In genomic region chr5:70056289-70056934, GRCh38 we compare ENCODE assay signal across 6 cellular contexts. TPM values are rescaled to one million over a fixed set of nuclear protein-coding genes. Genes with fewer than 3 reads are reported as not detected.
DNase-seq lines count a peak whose midpoint lies in the region; ATAC-seq, FAIRE-seq and TF ChIP-seq lines count a peak whose summit lies in the region.
"Not testable (repeated sequence)": the region's sequence is repeated elsewhere in the genome, so short reads cannot be mapped to it uniquely, and the experiment has no call there.

No MANE protein-coding gene starts in this region.

- not testable (repeated sequence) for H3K4ac ChIP-seq in H1 (replicated peaks; ENCODE audit: insufficient read length, low read depth, low read length)

- not testable (repeated sequence) for H2BK20ac ChIP-seq in H1 (ENCODE audit: low read length)

- WGBS in H1 (ENCODE audit: extremely low coverage in 1 of 2, insufficient coverage in 1 of 2, insufficient read length in 1 of 2, insufficient replicate concordance in 2 of 2, low coverage in 1 of 2, low lambda C conversion rate in 2 of 2, missing lambda C conversion rate in 1 of 2), 2 experiments = no CpG with 5 or more reads among the region's 6 CpGs

- not testable (repeated sequence) for H3K27ac Mint-ChIP-seq in GM23338; WTC11; activated naive CD8-positive, alpha-beta T cell treated with anti-CD3 and anti-CD28 coated beads, Interleukin-2, amount 50 U/mL, for 24 hours

- POLR2A ChIA-PET in WTC11 (lab: Charles Lee); H1 (lab: Charles Lee; ENCODE audit: partially characterized antibody): not testable (repeated sequence)

- not testable (repeated sequence) for TF ChIP-seq RAD21 in H1 (IDR thresholded peaks at IDR 0.05 in 1 of 2, conservative IDR thresholded peaks at IDR 0.05 in 1 of 2; ENCODE audit: low read depth in 2 of 2, low read length in 2 of 2)

- H3K4me1 ChIP-seq in GM23338 (ENCODE audit: insufficient read depth); H1 (replicated peaks in 1 of 4; ENCODE audit: control insufficient read depth in 3 of 4, insufficient read depth in 4 of 4, low read length in 3 of 4): not testable (repeated sequence)

- not testable (repeated sequence) for H3K27ac ChIP-seq in GM23338 (ENCODE audit: low read depth); H1 (ENCODE audit: low read depth, low read length)

- not testable (repeated sequence) for H3K9me2 ChIP-seq in GM23338 (ENCODE audit: insufficient read depth)

- not testable (repeated sequence) for H4K8ac ChIP-seq in H1 (ENCODE audit: extremely low read depth, insufficient read depth, low read length)

- TF ChIP-seq EP300 in H1 (IDR thresholded peaks at IDR 0.05; ENCODE audit: borderline replicate concordance in 1 of 2, low read depth in 2 of 2, low read length in 2 of 2) = not testable (repeated sequence)

- not testable (repeated sequence) for H3K56ac ChIP-seq in H1 (replicated peaks; ENCODE audit: insufficient read length, low read depth, low read length)

- ATAC-seq in GM23338 (peak; percentile 89), WTC11 (peak; percentile 89), Right ventricle myocardium superior (ENCODE audit: poor library complexity) (peak; percentile 30), left ventricle myocardium superior (peak; percentile 55)
- peak; percentile 10 for ATAC-seq in activated naive CD8-positive, alpha-beta T cell treated with anti-CD3 and anti-CD28 coated beads, Interleukin-2, amount 50 U/mL, for 24 hours

- not testable (repeated sequence) for H3K23me2 ChIP-seq in H1 (ENCODE audit: low read depth, low read length)

- not testable (repeated sequence) for H2BK5ac ChIP-seq in H1 (ENCODE audit: low read depth, low read length)

- H3K9me3 ChIP-seq in H1 (ENCODE audit: insufficient read depth in 2 of 2, low read depth in 1 of 2, low read length in 1 of 2) = not testable (repeated sequence)

- not testable (repeated sequence) for H3K4me2 ChIP-seq in GM23338; H1 (ENCODE audit: insufficient read depth in 1 of 2, low read depth in 2 of 2, low read length in 2 of 2)

- not testable (repeated sequence) for H3F3A ChIP-seq in GM23338 (replicated peaks; ENCODE audit: low read depth)

- not testable (repeated sequence) for H2BK12ac ChIP-seq in H1 (ENCODE audit: low read depth, low read length)

- not testable (repeated sequence) for H3K79me2 ChIP-seq in GM23338 (replicated peaks; ENCODE audit: insufficient read depth); H1 (ENCODE audit: control insufficient read depth in 1 of 2, insufficient read depth in 2 of 2, low read length in 2 of 2)

- H3K27me3 ChIP-seq in GM23338 (ENCODE audit: insufficient read depth); H1 (replicated peaks in 1 of 4; ENCODE audit: control insufficient read depth in 3 of 4, extremely low read depth in 1 of 4, insufficient read depth in 3 of 4, low read length in 3 of 4): not testable (repeated sequence)

- CTCF ChIA-PET in WTC11 (lab: Charles Lee); H1 (lab: Charles Lee; ENCODE audit: partially characterized antibody): not testable (repeated sequence)

- H3K36me3 Mint-ChIP-seq in GM23338 (ENCODE audit: low read depth); WTC11; activated naive CD8-positive, alpha-beta T cell treated with anti-CD3 and anti-CD28 coated beads, Interleukin-2, amount 50 U/mL, for 24 hours (ENCODE audit: low read depth): not testable (repeated sequence)

- H2BK120ac ChIP-seq in H1 (replicated peaks; ENCODE audit: low read depth, low read length) = not testable (repeated sequence)

- not testable (repeated sequence) for H3K9ac ChIP-seq in H1 (replicated peaks in 1 of 4; ENCODE audit: extremely low read depth in 1 of 4, low read depth in 3 of 4, low read length in 3 of 4)

- H2AK5ac ChIP-seq in H1 (ENCODE audit: low read depth, low read length) = not testable (repeated sequence)

- not testable (repeated sequence) for TF ChIP-seq POLR2A in H1 (IDR thresholded peaks at IDR 0.05; ENCODE audit: control extremely low read depth in 1 of 2, low read depth in 2 of 2, low read length in 2 of 2)

- DNase-seq in GM23338 (ENCODE audit: low spot score); WTC11 (ENCODE audit: low spot score); activated naive CD8-positive, alpha-beta T cell treated with anti-CD3 and anti-CD28 coated beads, Interleukin-2, amount 50 U/mL, for 24 hours; H1 (ENCODE audit: low read depth in 1 of 2, low spot score in 2 of 2); Right ventricle myocardium superior; left ventricle myocardium superior: not testable (repeated sequence)

- not testable (repeated sequence) for H4K20me1 ChIP-seq in GM23338 (replicated peaks; ENCODE audit: insufficient read depth); H1 (replicated peaks in 1 of 2; ENCODE audit: control insufficient read depth in 1 of 2, insufficient read depth in 2 of 2, low read length in 2 of 2)

- not testable (repeated sequence) for H3K18ac ChIP-seq in H1 (ENCODE audit: extremely low read depth, low read length)

- H3K4me1 Mint-ChIP-seq in GM23338; WTC11; activated naive CD8-positive, alpha-beta T cell treated with anti-CD3 and anti-CD28 coated beads, Interleukin-2, amount 50 U/mL, for 24 hours: not testable (repeated sequence)

- not testable (repeated sequence) for H3K27me3 Mint-ChIP-seq in GM23338 (ENCODE audit: insufficient read depth, low read depth, poor library complexity); WTC11 (ENCODE audit: low read depth); activated naive CD8-positive, alpha-beta T cell treated with anti-CD3 and anti-CD28 coated beads, Interleukin-2, amount 50 U/mL, for 24 hours

- not testable (repeated sequence) for H4K5ac ChIP-seq in H1 (ENCODE audit: insufficient read length, low read depth, low read length)

- intact Hi-C loops in Right ventricle myocardium superior (cut with DNase I); left ventricle myocardium superior (cut with micrococcal nuclease): not testable (repeated sequence)

- H3K9me3 Mint-ChIP-seq in GM23338; WTC11; activated naive CD8-positive, alpha-beta T cell treated with anti-CD3 and anti-CD28 coated beads, Interleukin-2, amount 50 U/mL, for 24 hours: not testable (repeated sequence)

- not testable (repeated sequence) for TF ChIP-seq CTCF in GM23338 (conservative IDR thresholded peaks at IDR 0.05; ENCODE audit: low read depth in 2 of 2); WTC11 (IDR thresholded peaks at IDR 0.05); H1 (IDR thresholded peaks at IDR 0.05; ENCODE audit: control extremely low read depth in 1 of 3, insufficient read depth in 1 of 3, low read depth in 1 of 3, low read length in 3 of 3)

- H3K4me3 ChIP-seq in GM23338; H1 (ENCODE audit: extremely low read depth in 1 of 4, insufficient read depth in 2 of 4, low read depth in 3 of 4, low read length in 4 of 4): not testable (repeated sequence)

- H2AFZ ChIP-seq in GM23338; H1 (ENCODE audit: low read length): not testable (repeated sequence)

- H2BK15ac ChIP-seq in H1 (ENCODE audit: low read length) = not testable (repeated sequence)

- not testable (repeated sequence) for H3K79me1 ChIP-seq in H1 (ENCODE audit: low read depth, low read length)

- H3K14ac ChIP-seq in H1 (ENCODE audit: insufficient read length) = not testable (repeated sequence)

- peak; percentile 98 for FAIRE-seq in H1 (lab: Jason Lieb, UNC)

- H3K23ac ChIP-seq in H1 (ENCODE audit: insufficient read length) = not testable (repeated sequence)

- not testable (repeated sequence) for H3K36me3 ChIP-seq in GM23338 (ENCODE audit: insufficient read depth); H1 (ENCODE audit: control insufficient read depth in 2 of 4, insufficient read depth in 4 of 4, low read length in 3 of 4)

- not testable (repeated sequence) for H3K4me3 Mint-ChIP-seq in GM23338; WTC11; activated naive CD8-positive, alpha-beta T cell treated with anti-CD3 and anti-CD28 coated beads, Interleukin-2, amount 50 U/mL, for 24 hours

- H4K91ac ChIP-seq in H1 (replicated peaks; ENCODE audit: insufficient read length, low read length) = not testable (repeated sequence)

RNA-seq across cellular contexts. Expression of gene SMN2, which starts 6.9 kb away (rescaled TPM):
- 81.9 and 108 TPM in 2 replicates for total RNA-seq in GM23338 (2014; rRNA removed; shearing (Covaris generic))
- polyA plus RNA-seq in GM23338 (2016; fragmentation: Nextera tagmentation; extraction: Ambion mirVana) (61.0 and 105 TPM in 2 replicates), H1 (2011; rRNA removed) (610 and 1,387 TPM in 2 replicates)
- total RNA-seq in WTC11 (2021) (90.9 to 128 TPM (median 94.5 TPM) in 3 replicates), Right ventricle myocardium superior (28.6 TPM), left ventricle myocardium superior (24.2 TPM)
- 76.0 and 92.3 TPM in 2 replicates for total RNA-seq in H1 (2021; fragmentation: NEBNext Ultra II Directional; extraction: Animal tissue kit (Norgen Biotek cat#: 25700))
- polyA plus RNA-seq in H1 (2011; cell fraction: cytosol; rRNA removed) = 137 TPM
- polyA plus RNA-seq in H1 (2011; cell fraction: nucleus; rRNA removed) = 47.5 TPM
- 40.0 to 120 TPM (median 70.5 TPM) in 4 replicates for polyA plus RNA-seq in H1 (2012, experiment 1 of 2)
- 17.6 TPM for polyA plus RNA-seq in H1 (2012, experiment 2 of 2)
- 47.7 TPM for polyA plus RNA-seq in H1 (2013, experiment 1 of 2)
- polyA plus RNA-seq in H1 (2013, experiment 2 of 2) = 44.5 TPM
- polyA minus RNA-seq in H1 (2011; rRNA and poly(A)+ RNA removed) = 28.8 and 36.3 TPM in 2 replicates
- polyA minus RNA-seq in H1 (2011; cell fraction: cytosol; rRNA and poly(A)+ RNA removed) = 26.1 TPM
- 46.7 TPM for polyA minus RNA-seq in H1 (2011; cell fraction: nucleus; rRNA and poly(A)+ RNA removed)

RNA-seq across cellular contexts. Expression of gene SERF1B, which starts 31.4 kb away (rescaled TPM):
- 20.9 and 47.5 TPM in 2 replicates for total RNA-seq in GM23338 (2014; rRNA removed; shearing (Covaris generic))
- polyA plus RNA-seq in GM23338 (2016; fragmentation: Nextera tagmentation; extraction: Ambion mirVana) = 370 and 377 TPM in 2 replicates
- total RNA-seq in WTC11 (2021) = 58.9 to 67.1 TPM (median 60.4 TPM) in 3 replicates
- 58.5 and 59.0 TPM in 2 replicates for total RNA-seq in H1 (2021; fragmentation: NEBNext Ultra II Directional; extraction: Animal tissue kit (Norgen Biotek cat#: 25700))
- 27.7 and 46.3 TPM in 2 replicates for polyA plus RNA-seq in H1 (2011; rRNA removed)
- polyA plus RNA-seq in H1 (2011; cell fraction: cytosol; rRNA removed) = 82.3 TPM
- polyA plus RNA-seq in H1 (2011; cell fraction: nucleus; rRNA removed) = 29.3 TPM
- 104 to 123 TPM (median 114 TPM) in 4 replicates for polyA plus RNA-seq in H1 (2012, experiment 1 of 2)
- polyA plus RNA-seq in H1 (2012, experiment 2 of 2) = 71.1 TPM
- polyA plus RNA-seq in H1 (2013, experiment 1 of 2) = 89.6 TPM
- polyA plus RNA-seq in H1 (2013, experiment 2 of 2) = 86.5 TPM
- 13.2 and 14.8 TPM in 2 replicates for polyA minus RNA-seq in H1 (2011; rRNA and poly(A)+ RNA removed)
- 35.6 TPM for polyA minus RNA-seq in H1 (2011; cell fraction: cytosol; rRNA and poly(A)+ RNA removed)
- 21.7 TPM for polyA minus RNA-seq in H1 (2011; cell fraction: nucleus; rRNA and poly(A)+ RNA removed)
- 28.5 TPM for total RNA-seq in Right ventricle myocardium superior
- total RNA-seq in left ventricle myocardium superior = 38.1 TPM

Comparison
In these comparisons a context has a peak if more than half of its experiments do, and no peak if none do; other contexts are left out.
1. ATAC-seq: peak in every context shown above with its lines; median percentile 89 in GM23338; 89 in WTC11; 55 in left ventricle myocardium superior; 30 in Right ventricle myocardium superior; 10 in activated naive CD8-positive, alpha-beta T cell treated with anti-CD3 and anti-CD28 coated beads, Interleukin-2, amount 50 U/mL, for 24 hours.